Comparison of ENCODE assay signal across 17 cellular contexts in the genomic region with DNA sequence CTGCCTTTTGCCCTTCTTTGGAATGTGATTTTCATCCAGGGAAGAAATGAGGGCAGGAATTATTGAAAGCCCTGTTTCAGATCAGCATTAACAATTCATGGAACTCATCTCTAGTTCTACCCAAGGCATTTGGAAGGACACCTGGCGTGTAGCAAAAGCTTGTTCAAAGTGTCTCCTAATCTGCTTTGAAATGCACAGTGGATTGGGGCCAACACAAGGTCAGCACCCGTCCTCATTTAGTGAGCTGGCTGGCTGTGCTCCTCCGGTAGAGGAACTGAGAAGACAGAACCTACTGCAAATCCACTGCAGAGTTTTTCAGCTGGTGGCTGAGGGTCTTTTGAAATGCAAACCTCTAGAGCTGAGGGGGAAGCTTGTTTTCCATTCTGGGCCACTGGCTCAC.
A peak's percentile ranks its signal among the peaks of the same experiment; 100 is the strongest.
DNase-seq lines count a peak whose midpoint lies in the region; ATAC-seq and TF ChIP-seq lines count a peak whose summit lies in the region.
"Had no signal": no experiment of that assay in that cellular context is flagged by ENCODE, and none has a peak within 500 bp of the region (broad histone marks: within the 10 kb centered on the region; RNA-seq: fewer than 3 reads in every experiment).

No MANE protein-coding gene starts in this region.

- H3K9me3 Mint-ChIP-seq in H9 (peaks cover 6 to 8% of the 10 kb centered on the region in 2 experiments; a peak in 3 of 5 replicates), neural progenitor cell (peaks cover 13% of the 10 kb centered on the region)

- H3K79me1 ChIP-seq in H9 (ENCODE audit: insufficient read depth, low read depth, low read length, poor library complexity, severe bottlenecking), result no peaks in the 10 kb centered on the region

- H3K36me3 ChIP-seq in OCI-LY3 (replicated peaks; ENCODE audit: low read depth, low read length) (peaks cover 20% of the 10 kb centered on the region), neural progenitor cell (no peaks in the 10 kb centered on the region), breast epithelium (no peaks in the 10 kb centered on the region)
- H3K36me3 ChIP-seq: right atrium auricular region had no signal

- no peaks in the 10 kb centered on the region for H3K79me2 ChIP-seq in H9 (ENCODE audit: insufficient read depth, low read length)
- H3K79me2 ChIP-seq in OCI-LY3 (ENCODE audit: low read length), result no peaks in the 10 kb centered on the region
- no peaks in the 10 kb centered on the region for H3K79me2 ChIP-seq in neural progenitor cell (ENCODE audit: low read depth)

- no peak overlapping the region for H3K9ac ChIP-seq in H9 (ENCODE audit: extremely low read depth, insufficient read length, low read length)
- peak overlapping the region; percentile 70 for H3K9ac ChIP-seq in OCI-LY3 (ENCODE audit: low read length)
- no peak overlapping the region for H3K9ac ChIP-seq in neural progenitor cell

- H3K4me1 Mint-ChIP-seq in H9, result peaks cover 23 to 27% of the 10 kb centered on the region in 2 experiments
- peaks cover 29% of the 10 kb centered on the region for H3K4me1 Mint-ChIP-seq in neural progenitor cell

- H3T11ph ChIP-seq in H9 (ENCODE audit: low read length), result no peak overlapping the region

- H3K36me3 Mint-ChIP-seq in H9 (ENCODE audit: insufficient read depth in 1 of 3, low read depth in 3 of 3) (peaks cover 0 to 6% (median 0%) of the 10 kb centered on the region in 3 experiments; a peak in 3 of 7 replicates), neural progenitor cell (no peaks in the 10 kb centered on the region)

- peak; percentile 57 for ATAC-seq in GM18909 (IDR thresholded peaks at IDR 0.05; ENCODE audit: poor library complexity, unreplicated experiment)
- ATAC-seq in HG03097 (IDR thresholded peaks at IDR 0.05; ENCODE audit: low FRiP score, unreplicated experiment), result no peak

- DNase-seq in H9 (peak; percentile 54), neural progenitor cell (ENCODE audit: low spot score) (peak; percentile 61), breast epithelium (ENCODE audit: low spot score in 2 of 2) (no peak), NCI-H2107 (lab: John Stamatoyannopoulos, UW) (no peak), SW 1271 (lab: John Stamatoyannopoulos, UW) (no peak)
- DNase-seq: activated CD4-positive, CD25-positive, alpha-beta regulatory T cell treated with anti-CD3 and anti-CD28 coated beads, Interleukin-2, amount 50 U/mL, for 72 hours; AML-193; cortex of kidney; IMR-90; NCI-H2081 treated with DMSO at 0.1 percent for 48 hours had no signal

- H3K27ac ChIP-seq in H9 (ENCODE audit: insufficient read length, low read depth, low read length), result no peak overlapping the region
- peak overlapping the region; percentile 97 for H3K27ac ChIP-seq in OCI-LY3 (ENCODE audit: low read length)
- H3K27ac ChIP-seq in neural progenitor cell, result peak overlapping the region; percentile 43
- H3K27ac ChIP-seq in breast epithelium, result no peak overlapping the region
- H3K27ac ChIP-seq: right atrium auricular region, RWPE1 had no signal

- H3K4me1 ChIP-seq in H9 (ENCODE audit: insufficient read depth, low read length), result peaks cover 8% of the 10 kb centered on the region; the same call in 1 of the 2 replicates
- H3K4me1 ChIP-seq in OCI-LY3 (ENCODE audit: low read length), result peaks cover 76% of the 10 kb centered on the region
- peaks cover 33% of the 10 kb centered on the region for H3K4me1 ChIP-seq in neural progenitor cell
- H3K4me1 ChIP-seq in breast epithelium, result no peaks in the 10 kb centered on the region
- H3K4me1 ChIP-seq: right atrium auricular region had no signal

- H4K8ac ChIP-seq in H9 (replicated peaks; ENCODE audit: insufficient read length, low read depth, low read length), result no peak overlapping the region

- no peak for TF ChIP-seq CTCF in H9 (conservative IDR thresholded peaks at IDR 0.05)
- no peak for TF ChIP-seq CTCF in OCI-LY3 (IDR thresholded peaks at IDR 0.05; ENCODE audit: low read depth, low read length)
- TF ChIP-seq CTCF in neural progenitor cell (IDR thresholded peaks at IDR 0.05), result no peak
- TF ChIP-seq CTCF in breast epithelium (IDR thresholded peaks at IDR 0.05), result no peak

- no peak overlapping the region for H2AK5ac ChIP-seq in H9 (ENCODE audit: insufficient read length, low read length)

- no peaks in the 10 kb centered on the region for H3K23me2 ChIP-seq in H9 (ENCODE audit: insufficient read length, low read depth, low read length, poor library complexity, severe bottlenecking)

- H3K4me3 ChIP-seq in OCI-LY3 (ENCODE audit: low read length), result peak overlapping the region; percentile 57
- H3K4me3 ChIP-seq in neural progenitor cell, result no peak overlapping the region
- H3K4me3 ChIP-seq in breast epithelium, result no peak overlapping the region
- H3K4me3 ChIP-seq: right atrium auricular region had no signal

- no peak overlapping the region for H2BK20ac ChIP-seq in H9 (ENCODE audit: low read depth, low read length, poor library complexity, severe bottlenecking)

- peaks cover 2% of the 10 kb centered on the region; the same call in 1 of the 2 replicates for H3K27me3 ChIP-seq in H9 (ENCODE audit: insufficient read depth, low read length)
- no peaks in the 10 kb centered on the region for H3K27me3 ChIP-seq in OCI-LY3 (ENCODE audit: low read depth, low read length)
- H3K27me3 ChIP-seq in neural progenitor cell, result no peaks in the 10 kb centered on the region
- no peaks in the 10 kb centered on the region for H3K27me3 ChIP-seq in breast epithelium
- H3K27me3 ChIP-seq: right atrium auricular region had no signal

- H2AFZ ChIP-seq in H9 (ENCODE audit: low read length) (no peak overlapping the region), OCI-LY3 (ENCODE audit: low read depth, low read length) (no peak overlapping the region), neural progenitor cell (replicated peaks) (no peak overlapping the region)

- peaks cover 35% of the 10 kb centered on the region for H3K27me3 Mint-ChIP-seq in H9 (ENCODE audit: low read depth)
- H3K27me3 Mint-ChIP-seq in neural progenitor cell (ENCODE audit: insufficient read depth, low read depth), result no peaks in the 10 kb centered on the region

- no peak for TF ChIP-seq POLR2A in breast epithelium (IDR thresholded peaks at IDR 0.05)

- 0 out of 7 replicates have a peak overlapping the region, but pooled peaks of 1 of the 3 experiments have one; percentile 10 for H3K27ac Mint-ChIP-seq in H9
- no peak overlapping the region for H3K27ac Mint-ChIP-seq in neural progenitor cell
- H3K27ac Mint-ChIP-seq: T-helper 1 cell treated with Interleukin-12 subunit alpha and Interleukin-12 subunit beta and Interleukin-4 antibody, amounts not matched to agents 30 μg/mL and 1 μg/mL, for 36 hours had no signal

- no CpG with 5 or more reads among the region's 3 CpGs for WGBS in H9 (ENCODE audit: extremely low coverage, insufficient read length, low lambda C conversion rate)

- no peak overlapping the region for H3K23ac ChIP-seq in H9 (ENCODE audit: insufficient read length, low read depth, low read length)

- H3F3A ChIP-seq in neural progenitor cell (ENCODE audit: low read depth), result peaks cover 24% of the 10 kb centered on the region

- H4K5ac ChIP-seq in H9 (ENCODE audit: insufficient read length, low read depth, low read length), result no peak overlapping the region

- intact Hi-C loops in breast epithelium (cut with DNase I; ENCODE audit: low total_unique reads), result no loop called here

- no peak overlapping the region for H2BK12ac ChIP-seq in H9 (ENCODE audit: insufficient read length, low read depth, low read length)

- H3K4me3 Mint-ChIP-seq in H9, result no peak overlapping the region
- H3K4me3 Mint-ChIP-seq in neural progenitor cell, result peak overlapping the region; percentile 27
- H3K4me3 Mint-ChIP-seq: mesothelial cell of epicardium; T-helper 1 cell treated with Interleukin-12 subunit alpha and Interleukin-12 subunit beta and Interleukin-4 antibody, amounts not matched to agents 30 μg/mL and 1 μg/mL, for 36 hours had no signal

- H4K20me1 ChIP-seq in H9 (ENCODE audit: control insufficient read depth, insufficient read depth, insufficient read length), result no peaks in the 10 kb centered on the region
- H4K20me1 ChIP-seq in OCI-LY3 (ENCODE audit: insufficient read depth, low read length), result no peaks in the 10 kb centered on the region
- H4K20me1 ChIP-seq in neural progenitor cell (ENCODE audit: low read depth), result no peaks in the 10 kb centered on the region

- H4K91ac ChIP-seq in H9 (ENCODE audit: insufficient read length, low read depth, low read length), result no peak overlapping the region

- H3K9me3 ChIP-seq in H9 (ENCODE audit: control insufficient read depth, low read depth, low read length), result no peaks in the 10 kb centered on the region
- peaks cover 12% of the 10 kb centered on the region for H3K9me3 ChIP-seq in OCI-LY3 (ENCODE audit: insufficient read depth, low read length)
- no peaks in the 10 kb centered on the region for H3K9me3 ChIP-seq in neural progenitor cell (ENCODE audit: low read depth)
- no peaks in the 10 kb centered on the region for H3K9me3 ChIP-seq in breast epithelium
- H3K9me3 ChIP-seq: right atrium auricular region had no signal

- no peak overlapping the region for H3K4ac ChIP-seq in H9 (ENCODE audit: low read depth, low read length)

- H2BK15ac ChIP-seq in H9 (ENCODE audit: low read depth, low read length), result no peak overlapping the region

- H3K18ac ChIP-seq in H9 (ENCODE audit: insufficient read length, low read depth, low read length), result no peak overlapping the region

- no peak overlapping the region for H2BK5ac ChIP-seq in H9 (ENCODE audit: insufficient read length, low read length)

- no peak overlapping the region for H3K56ac ChIP-seq in H9 (ENCODE audit: insufficient read length, low read depth, low read length)

- no peak overlapping the region for H3K14ac ChIP-seq in H9 (ENCODE audit: insufficient read depth, low read length)

- no peak overlapping the region for H2BK120ac ChIP-seq in H9 (ENCODE audit: low read depth, low read length, poor library complexity, severe bottlenecking)

- H3K4me2 ChIP-seq in H9 (ENCODE audit: insufficient read depth, insufficient read length, low read length) (no peak overlapping the region), OCI-LY3 (ENCODE audit: low read length) (peak overlapping the region; percentile 81), neural progenitor cell (peak overlapping the region; percentile 53)

Comparison
In these comparisons a context has a peak if more than half of its experiments do, and no peak if none do; other contexts are left out.
1. DNase-seq: peak in H9 (single experiment) and neural progenitor cell (single experiment); none in breast epithelium (0 of 2), NCI-H2107 (single experiment) and SW 1271 (0 of 2).
2. H3K27ac ChIP-seq: peak in OCI-LY3 (single experiment) and neural progenitor cell (single experiment); none in H9 (single experiment) and breast epithelium (0 of 2).